In genomic region chr11:126257144-126257543, GRCh38 we compare ENCODE assay signal across 26 cellular contexts.
"Had no signal": no experiment of that assay in that cellular context is flagged by ENCODE, and none has a peak within 500 bp of the region (broad histone marks: within the 10 kb centered on the region; RNA-seq: fewer than 3 reads in every experiment).

No MANE protein-coding gene starts in this region.

- H3K9me3 ChIP-seq: heart left ventricle, left lung, neutrophil, thyroid gland, upper lobe of left lung, vagina had no signal

- H3K27me3 Mint-ChIP-seq: activated naive CD8-positive, alpha-beta T cell treated with anti-CD3 and anti-CD28 coated beads for 36 hours; effector memory CD8-positive, alpha-beta T cell; progenitor cell of endocrine pancreas; stimulated activated naive CD8-positive, alpha-beta T cell treated with anti-CD3 and anti-CD28 coated beads, Interleukin-15, Interleukin-2, amounts not matched to agents 100 ng/mL and 50 ng/mL, for 24 hours had no signal

- H3K4me1 ChIP-seq: left lung, thyroid gland, upper lobe of left lung, vagina had no signal

- H3K27me3 ChIP-seq: heart left ventricle, left lung, neutrophil, thyroid gland, upper lobe of left lung, vagina had no signal

- DNase-seq: activated CD4-positive, alpha-beta T cell treated with anti-CD3 and anti-CD28 coated beads for 1 hour; activated CD4-positive, alpha-beta T cell treated with anti-CD3 and anti-CD28 coated beads, Interleukin-2, amount 50 U/mL, for 1 hour; activated effector memory CD4-positive, alpha-beta T cell treated with Interleukin-2 at 50 U/mL for 16 hours; activated naive CD4-positive, alpha-beta T cell treated with Interleukin-2 at 50 U/mL for 16 hours; activated naive CD8-positive, alpha-beta T cell treated with anti-CD3 and anti-CD28 coated beads for 36 hours; activated T-cell treated with anti-CD3 and anti-CD28 coated beads for 4 hours; activated T-cell treated with anti-CD3 and anti-CD28 coated beads, Interleukin-2, amount 50 U/mL, for 72 hours; amygdala; cortex of kidney; effector memory CD8-positive, alpha-beta T cell; heart left ventricle; left lung; mesendoderm; nephron progenitor cell; stimulated activated CD4-positive, alpha-beta T cell treated with anti-CD3 and anti-CD28 coated beads, Interleukin-4, amount 100 ng/mL, for 24 hours; T-helper 2 cell; thyroid gland; upper lobe of left lung had no signal

- H3K9me3 Mint-ChIP-seq: activated naive CD8-positive, alpha-beta T cell treated with anti-CD3 and anti-CD28 coated beads for 36 hours; activated T-cell treated with anti-CD3 and anti-CD28 coated beads, Interleukin-2, amount 50 U/mL, for 72 hours; effector memory CD8-positive, alpha-beta T cell; nephron progenitor cell; stimulated activated effector memory CD8-positive, alpha-beta T cell treated with anti-CD3 and anti-CD28 coated beads, Interleukin-12 subunit alpha, Interleukin-12 subunit beta, amount 100 ng/mL, for 72 hours; stimulated activated naive CD8-positive, alpha-beta T cell treated with anti-CD3 and anti-CD28 coated beads, Interleukin-15, Interleukin-2, amounts not matched to agents 100 ng/mL and 50 ng/mL, for 24 hours had no signal

- H3K4me1 Mint-ChIP-seq: nephron progenitor cell; stimulated activated effector memory CD8-positive, alpha-beta T cell treated with anti-CD3 and anti-CD28 coated beads, Interleukin-12 subunit alpha, Interleukin-12 subunit beta, amount 100 ng/mL, for 72 hours had no signal

- H3K4me3 ChIP-seq: heart left ventricle, left lung, lung, skin epidermis, thyroid gland, upper lobe of left lung, vagina had no signal

- ATAC-seq: activated T-cell treated with anti-CD3 and anti-CD28 coated beads, Interleukin-2, amount 50 U/mL, for 72 hours; effector memory CD8-positive, alpha-beta T cell; heart left ventricle; left lung; sciatic nerve; stimulated activated effector memory CD8-positive, alpha-beta T cell treated with anti-CD3 and anti-CD28 coated beads, Interleukin-12 subunit alpha, Interleukin-12 subunit beta, amount 100 ng/mL, for 72 hours had no signal

- H3K27ac Mint-ChIP-seq: activated naive CD8-positive, alpha-beta T cell treated with anti-CD3 and anti-CD28 coated beads for 36 hours; activated T-cell treated with anti-CD3 and anti-CD28 coated beads, Interleukin-2, amount 50 U/mL, for 72 hours; nephron progenitor cell; progenitor cell of endocrine pancreas; stimulated activated naive CD8-positive, alpha-beta T cell treated with anti-CD3 and anti-CD28 coated beads, Interleukin-15, Interleukin-2, amounts not matched to agents 100 ng/mL and 50 ng/mL, for 24 hours had no signal

- H3K4me3 Mint-ChIP-seq: activated naive CD8-positive, alpha-beta T cell treated with anti-CD3 and anti-CD28 coated beads for 36 hours; activated T-cell treated with anti-CD3 and anti-CD28 coated beads, Interleukin-2, amount 50 U/mL, for 72 hours; effector memory CD8-positive, alpha-beta T cell; nephron progenitor cell; stimulated activated effector memory CD8-positive, alpha-beta T cell treated with anti-CD3 and anti-CD28 coated beads, Interleukin-12 subunit alpha, Interleukin-12 subunit beta, amount 100 ng/mL, for 72 hours; stimulated activated naive CD8-positive, alpha-beta T cell treated with anti-CD3 and anti-CD28 coated beads, Interleukin-15, Interleukin-2, amounts not matched to agents 100 ng/mL and 50 ng/mL, for 24 hours had no signal

- H3K27ac ChIP-seq: heart left ventricle, left lung, neutrophil, skin epidermis, thyroid gland, upper lobe of left lung, vagina had no signal
